18 cellular contexts compared by ENCODE assay signal in the genomic region with DNA sequence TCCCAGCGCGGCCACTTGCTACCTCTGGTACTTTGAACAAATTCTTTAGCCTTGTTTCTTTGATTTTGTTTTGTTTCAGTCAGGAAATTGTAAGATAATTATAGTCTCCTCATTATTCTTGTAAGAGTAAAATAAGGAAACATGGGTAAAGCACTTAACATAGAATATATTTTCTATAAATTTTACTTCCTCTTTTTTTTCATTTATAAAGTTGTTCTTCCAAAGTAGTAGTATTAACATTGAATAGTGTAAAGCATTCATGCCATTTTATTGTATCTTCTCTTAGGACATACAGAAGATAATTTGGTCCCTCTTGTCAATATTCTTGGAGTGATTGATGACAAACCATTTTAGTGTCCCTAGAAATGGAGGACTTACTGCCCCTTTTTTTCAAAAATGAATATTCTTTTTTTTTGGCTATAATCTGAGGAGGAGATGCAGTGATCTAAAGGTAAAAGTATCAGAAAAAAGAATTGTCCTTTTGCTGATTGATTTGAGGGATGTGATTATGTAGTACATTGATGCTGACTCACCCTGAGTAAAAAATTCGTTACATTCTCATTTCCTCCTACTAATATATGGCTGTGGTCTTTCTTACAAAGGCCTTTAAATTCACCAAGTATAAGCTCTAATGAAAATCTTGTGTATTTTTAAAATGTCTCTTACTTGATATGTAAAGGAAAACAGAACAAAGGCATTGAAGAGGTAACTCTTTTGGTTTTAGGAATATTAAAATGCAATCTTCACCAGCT. TPM values are rescaled to one million over a fixed set of nuclear protein-coding genes. Genes with fewer than 3 reads are reported as not detected.
DNase-seq lines count a peak whose midpoint lies in the region; ATAC-seq, FAIRE-seq and TF ChIP-seq lines count a peak whose summit lies in the region.
"Had no signal": no experiment of that assay in that cellular context is flagged by ENCODE, and none has a peak within 500 bp of the region (broad histone marks: within the 10 kb centered on the region; RNA-seq: fewer than 3 reads in every experiment).

No MANE protein-coding gene starts in this region.

- peaks cover 17% of the 10 kb centered on the region for H4K20me1 ChIP-seq in astrocyte (ENCODE audit: insufficient read depth, low read length)

- peak; percentile 47 for ATAC-seq in GM18858 (IDR thresholded peaks at IDR 0.05; ENCODE audit: unreplicated experiment)
- ATAC-seq in naive B cell (ENCODE audit: low read depth in 2 of 2) = peak; percentile 45 to 61
- ATAC-seq in GM19351 (IDR thresholded peaks at IDR 0.05; ENCODE audit: unreplicated experiment) = no peak
- ATAC-seq: left lobe of liver, psoas muscle had no signal

- no peak for FAIRE-seq in astrocyte (lab: Jason Lieb, UNC)

- no peaks in the 10 kb centered on the region for H3K27me3 ChIP-seq in astrocyte (ENCODE audit: insufficient read depth, low read length)
- H3K27me3 ChIP-seq: BE2C, hepatocyte had no signal

- H3K4me3 Mint-ChIP-seq in IgD-negative memory B cell = peak overlapping the region in 1 of 4 donors; percentile 71
- no peak overlapping the region for H3K4me3 Mint-ChIP-seq in astrocyte (ENCODE audit: unreplicated experiment)
- peak overlapping the region in 7 of 8 donors; percentile 1 to 65 (median 44) for H3K4me3 Mint-ChIP-seq in naive B cell
- H3K4me3 Mint-ChIP-seq: activated T-cell treated with anti-CD3 and anti-CD28 coated beads, Interleukin-2, amount 50 U/mL, for 24 hours had no signal

- H3K36me3 Mint-ChIP-seq in IgD-negative memory B cell (peaks cover 3% of the 10 kb centered on the region), astrocyte (ENCODE audit: low read depth, unreplicated experiment) (no peaks in the 10 kb centered on the region), naive B cell (no peaks in the 10 kb centered on the region)

- H3K27me3 Mint-ChIP-seq in IgD-negative memory B cell = no peaks in the 10 kb centered on the region
- H3K27me3 Mint-ChIP-seq in astrocyte (ENCODE audit: low read depth, unreplicated experiment) = no peaks in the 10 kb centered on the region
- no peaks in the 10 kb centered on the region for H3K27me3 Mint-ChIP-seq in naive B cell
- H3K27me3 Mint-ChIP-seq: activated T-cell treated with anti-CD3 and anti-CD28 coated beads, Interleukin-2, amount 50 U/mL, for 24 hours had no signal

- H3K4me3 ChIP-seq in astrocyte (ENCODE audit: insufficient read depth, low read depth, low read length) = no peak overlapping the region
- H3K4me3 ChIP-seq: hepatocyte, psoas muscle, thoracic aorta had no signal

- DNase-seq in astrocyte (ENCODE audit: low read depth) = peak; percentile 34
- no peak for DNase-seq in naive B cell
- DNase-seq in anterior cingulate cortex (lab: John Stamatoyannopoulos, UW) = no peak
- no peak for DNase-seq in activated T-cell treated with anti-CD3 and anti-CD28 coated beads for 4 hours
- no peak for DNase-seq in HT-29 (ENCODE audit: low spot score)
- DNase-seq: activated T-cell treated with anti-CD3 and anti-CD28 coated beads, Interleukin-2, amount 50 U/mL, for 24 hours; BE2C; NCI-H1105 treated with DMSO at 0.1 percent for 48 hours; NCI-H446; psoas muscle; RPMI8226 had no signal

- H3K9me3 Mint-ChIP-seq in IgD-negative memory B cell = peaks cover 0 to 4% (median 1%) of the 10 kb centered on the region in 3 donors
- no peaks in the 10 kb centered on the region for H3K9me3 Mint-ChIP-seq in astrocyte (ENCODE audit: unreplicated experiment)
- H3K9me3 Mint-ChIP-seq in naive B cell = no peaks in the 10 kb centered on the region
- H3K9me3 Mint-ChIP-seq: activated T-cell treated with anti-CD3 and anti-CD28 coated beads, Interleukin-2, amount 50 U/mL, for 24 hours had no signal

- H3K9ac ChIP-seq in astrocyte (ENCODE audit: low read length) = no peak overlapping the region

- H3K27ac Mint-ChIP-seq in IgD-negative memory B cell = peak overlapping the region in 2 of 3 donors; percentile 24 to 28
- peak overlapping the region; percentile 71 for H3K27ac Mint-ChIP-seq in astrocyte (ENCODE audit: unreplicated experiment)
- H3K27ac Mint-ChIP-seq in naive B cell = peak overlapping the region in 4 of 6 donors; percentile 21 to 58 (median 54)
- H3K27ac Mint-ChIP-seq: activated T-cell treated with anti-CD3 and anti-CD28 coated beads, Interleukin-2, amount 50 U/mL, for 24 hours had no signal

- peaks cover 97% of the 10 kb centered on the region for H3K79me2 ChIP-seq in astrocyte (ENCODE audit: insufficient read depth, low read length)

- TF ChIP-seq CTCF in astrocyte (IDR thresholded peaks at IDR 0.05; ENCODE audit: insufficient read depth, low read depth, low read length) = no peak

- no peak overlapping the region for H2AFZ ChIP-seq in astrocyte (ENCODE audit: low read depth, low read length)
- H2AFZ ChIP-seq: hepatocyte had no signal

- H3K27ac ChIP-seq in astrocyte (ENCODE audit: low read depth, low read length) = no peak overlapping the region
- H3K27ac ChIP-seq: epithelial cell of prostate, hepatocyte, psoas muscle, thoracic aorta had no signal

- peak overlapping the region; percentile 43 for H3K4me2 ChIP-seq in astrocyte (ENCODE audit: low read length)
- H3K4me2 ChIP-seq: hepatocyte had no signal

- peaks cover 9% of the 10 kb centered on the region for H3K4me1 ChIP-seq in astrocyte (ENCODE audit: insufficient read depth, low read length)
- H3K4me1 ChIP-seq: psoas muscle had no signal

- H3K9me3 ChIP-seq in astrocyte (ENCODE audit: insufficient read depth, low read depth, low read length) = no peaks in the 10 kb centered on the region
- H3K9me3 ChIP-seq: BE2C, psoas muscle, thoracic aorta had no signal

- no peaks in the 10 kb centered on the region for H3K36me3 ChIP-seq in astrocyte (ENCODE audit: insufficient read depth, low read length)
- H3K36me3 ChIP-seq: BE2C, thoracic aorta had no signal

- H3K4me1 Mint-ChIP-seq in IgD-negative memory B cell = peaks cover 32 to 47% (median 45%) of the 10 kb centered on the region in 3 donors
- H3K4me1 Mint-ChIP-seq in astrocyte (ENCODE audit: low read depth, unreplicated experiment) = peaks cover 26% of the 10 kb centered on the region
- H3K4me1 Mint-ChIP-seq in naive B cell = peaks cover 28 to 44% (median 35%) of the 10 kb centered on the region in 3 donors

RNA-seq across cellular contexts. Expression of a gene that starts 51.0 kb away (rescaled TPM):
- polyA plus RNA-seq in IgD-negative memory B cell (17.4 TPM), naive B cell (ENCODE audit: low read depth in 6 of 6) (10 to 100 TPM; 14.1 to 22.5 (median 18.1) TPM)
- 137 and 154 TPM in 2 replicates for total RNA-seq in astrocyte
- total RNA-seq in HT-29 (2014; rRNA removed; shearing (Covaris generic)) = 4.6 and 5.5 TPM in 2 replicates

Comparison
In these comparisons a context has a peak if more than half of its experiments do, and no peak if none do; other contexts are left out.
1. RNA of a gene that starts 51.0 kb away (total RNA-seq): 137 to 154 TPM in astrocyte; 4.6 to 5.5 TPM in HT-29; every median in the first group is over 10 times any median in the second.
2. Peak in every context shown above with its lines, with median percentiles within 50 percentile points of each other: H3K27ac Mint-ChIP-seq.